Comparison of ENCODE assay signal across 20 cellular contexts in genomic region chr10:10160821-10161312, GRCh38.
"Had no signal": no experiment of that assay in that cellular context is flagged by ENCODE, and none has a peak within 500 bp of the region (broad histone marks: within the 10 kb centered on the region; RNA-seq: fewer than 3 reads in every experiment).

No MANE protein-coding gene starts in this region.

- ATAC-seq: left lobe of liver; natural killer cell treated with Interleukin-12 subunit alpha and Interleukin-12 subunit beta and Interleukin-15 and Interleukin-18, amount 100 ng/mL, for 72 hours; pancreas; sciatic nerve; stimulated activated effector memory CD8-positive, alpha-beta T cell treated with anti-CD3 and anti-CD28 coated beads, Interleukin-12 subunit alpha, Interleukin-12 subunit beta, amount 100 ng/mL, for 72 hours had no signal

- DNase-seq: cortex of kidney; effector CD4-positive, alpha-beta T cell; hypothalamus; immature natural killer cell; islet precursor cell; naive B cell; stimulated activated CD4-positive, alpha-beta T cell treated with anti-CD3 and anti-CD28 coated beads, Interleukin-2, amount 100 ng/mL, for 24 hours; stimulated activated CD4-positive, alpha-beta T cell treated with anti-CD3 and anti-CD28 coated beads, Interleukin-4, amount 100 ng/mL, for 24 hours; stimulated activated naive CD4-positive, alpha-beta T cell treated with Interleukin-2 at 50 U/mL for 16 hours; substantia nigra; testis; tibial artery had no signal

- H3K27me3 ChIP-seq: dorsolateral prefrontal cortex, neutrophil, pancreas, testis, tibial artery had no signal

- H3K4me3 ChIP-seq: dorsolateral prefrontal cortex, pancreas, smooth muscle cell, testis, tibial artery had no signal

- H3K4me1 ChIP-seq: pancreas, testis, tibial artery had no signal

- H3K9me3 ChIP-seq: neutrophil, pancreas, testis had no signal

- H3K27ac ChIP-seq: dorsolateral prefrontal cortex, neutrophil, pancreas, testis, tibial artery had no signal

- H3K36me3 ChIP-seq: neutrophil, pancreas, tibial artery had no signal
